Comparison of ENCODE assay signal across 27 cellular contexts in the genomic region with DNA sequence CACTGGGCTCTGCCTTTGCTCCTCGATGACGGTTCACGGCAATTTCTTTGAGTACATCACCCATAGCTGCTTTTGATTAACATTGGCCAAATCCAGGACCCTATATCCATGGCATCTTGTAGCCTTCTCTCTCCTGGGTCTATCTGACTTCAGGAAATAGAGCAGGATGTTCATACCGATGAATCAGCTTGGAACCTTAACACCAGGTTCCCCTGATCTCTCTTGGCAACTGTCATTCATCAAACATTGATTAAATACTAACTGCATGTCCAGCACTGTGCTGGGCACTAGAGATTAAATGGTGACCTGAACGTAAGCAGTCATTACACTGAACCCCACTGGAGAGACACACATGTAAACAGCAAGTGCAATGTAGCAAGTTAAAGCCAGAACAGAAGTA.
"Had no signal": no experiment of that assay in that cellular context is flagged by ENCODE, and none has a peak within 500 bp of the region (broad histone marks: within the 10 kb centered on the region; RNA-seq: fewer than 3 reads in every experiment).

No MANE protein-coding gene starts in this region.

- DNase-seq: activated CD4-positive, alpha-beta memory T cell treated with anti-CD3 and anti-CD28 coated beads for 36 hours; activated CD4-positive, alpha-beta T cell treated with anti-CD3 and anti-CD28 coated beads, Interleukin-2, amount 10 ng/mL, durations not matched to agents 7 days and 5 days; activated CD4-positive, CD25-positive, alpha-beta regulatory T cell; activated CD8-positive, alpha-beta memory T cell treated with anti-CD3 and anti-CD28 coated beads for 24 hours; activated gamma-delta T cell; activated naive CD4-positive, alpha-beta T cell treated with anti-CD3 and anti-CD28 coated beads for 36 hours; activated naive CD8-positive, alpha-beta T cell treated with anti-CD3 and anti-CD28 coated beads for 36 hours; activated T-cell treated with anti-CD3 and anti-CD28 coated beads, Interleukin-2, amount 50 U/mL, for 4 hours; anterior cingulate cortex; KG1; NCI-H1092; NCI-H1417; NCI-H2029; NCI-H2107; NCI-H2171 treated with DMSO at 0.1 percent for 48 hours; NCI-H345; NCI-H510A; NCI-H526 treated with DMSO at 0.1 percent for 48 hours; NCI-H82; RPMI8226; T-cell; T-helper 2 cell; T1000 had no signal

- H3K4me3 ChIP-seq: SK-N-MC had no signal

- FAIRE-seq: TTC549 had no signal

- H3K27ac ChIP-seq: SK-N-MC, VCaP had no signal

- ATAC-seq: activated T-cell treated with anti-CD3 and anti-CD28 coated beads, Interleukin-2, amount 50 U/mL, for 4 hours; Right ventricle myocardium inferior; T-cell had no signal
